In the genomic region with DNA sequence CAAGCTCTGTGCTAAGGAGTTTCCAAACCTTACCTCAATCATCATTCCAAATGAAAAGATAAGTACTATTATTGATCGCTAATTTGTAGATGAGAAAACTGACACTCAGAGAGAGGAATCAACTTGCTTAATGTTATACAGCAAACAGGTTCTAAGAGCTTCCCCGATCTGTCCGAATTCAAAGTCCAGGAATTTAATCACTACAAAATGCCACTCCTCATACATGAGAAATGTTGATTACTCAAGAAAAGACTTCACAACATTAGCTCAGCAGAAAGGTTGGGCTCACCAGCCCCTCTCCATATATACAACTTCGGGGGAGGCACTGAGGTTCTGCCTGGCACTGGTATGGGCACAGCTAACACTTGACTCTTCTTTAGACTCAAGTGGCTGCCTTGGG, we compare ENCODE assay signal across 11 cellular contexts.
"Had no signal": no experiment of that assay in that cellular context is flagged by ENCODE, and none has a peak within 500 bp of the region (broad histone marks: within the 10 kb centered on the region; RNA-seq: fewer than 3 reads in every experiment).

No MANE protein-coding gene starts in this region.

- FAIRE-seq: H1, H54 had no signal

- H3K9me3 ChIP-seq: HAP-1 had no signal

- H3K4me1 ChIP-seq: HAP-1 had no signal

- H3K4me3 ChIP-seq: GM23248, GM23338, HAP-1 had no signal

- H3K27ac ChIP-seq: GM23248 had no signal

- ATAC-seq: GM23338, HCT116 had no signal

- DNase-seq: GM23248, GOT3, H7, H9, HCEC 1CT, HFFc6 had no signal

- H3K36me3 ChIP-seq: HAP-1 had no signal
